Comparison of ENCODE assay signal across 8 cellular contexts in the genomic region with DNA sequence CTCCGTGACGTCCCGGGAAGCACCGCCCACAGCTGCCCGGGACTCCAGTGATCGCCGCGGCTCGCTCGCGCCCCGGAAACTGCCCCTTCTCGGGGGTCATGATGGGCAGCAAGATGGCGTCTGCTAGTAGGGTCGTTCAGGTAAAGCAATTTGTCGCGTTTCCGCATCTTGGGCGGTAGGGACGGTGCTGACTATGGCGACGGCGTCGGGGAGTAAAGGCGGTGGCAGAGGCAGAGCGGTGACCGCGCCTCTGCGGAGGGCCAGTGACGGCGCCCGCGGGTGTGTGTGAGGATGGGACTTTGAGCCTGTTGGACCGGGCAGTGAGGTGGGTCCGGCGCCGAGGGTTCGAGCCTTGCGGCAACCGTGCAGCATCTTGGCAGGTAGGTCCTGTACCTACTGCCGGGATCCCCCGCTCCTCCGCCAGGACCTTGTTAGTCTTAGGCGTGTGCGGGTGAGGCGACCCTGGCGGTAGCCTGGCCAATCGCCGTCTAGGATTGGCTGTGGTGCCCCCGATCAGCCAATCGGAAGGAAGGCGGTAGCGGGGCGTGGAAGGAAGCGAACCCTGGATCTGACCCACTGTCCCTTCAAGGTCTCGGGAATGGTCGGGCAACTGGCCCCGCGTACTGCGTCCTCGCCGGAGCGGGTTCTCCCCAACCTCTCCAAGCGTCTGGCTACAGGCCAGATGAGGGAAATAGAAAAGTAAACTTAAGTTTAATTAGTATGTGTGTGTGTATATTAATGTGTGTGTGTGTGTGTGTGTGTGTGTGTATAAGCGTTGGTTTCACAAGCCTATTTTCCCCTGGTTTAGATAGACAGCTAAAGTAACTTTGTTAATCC. TPM values are rescaled to one million over a fixed set of nuclear protein-coding genes. Genes with fewer than 3 reads are reported as not detected.
DNase-seq lines count a peak whose midpoint lies in the region; ATAC-seq, FAIRE-seq and TF ChIP-seq lines count a peak whose summit lies in the region.

No MANE protein-coding gene starts in this region.

- peak overlapping the region; percentile 78 to 90 (median 87) for H3K9ac ChIP-seq in BLaER1 treated with 17β-estradiol and CSF1 and Interleukin-3, amounts not matched to agents 10 nM and 100 nM
- peak overlapping the region; percentile 98 for H3K9ac ChIP-seq in HepG2 (ENCODE audit: insufficient read depth, low read depth, low read length)

- peak overlapping the region; percentile 96 for H3K4me3 Mint-ChIP-seq in activated CD4-positive, alpha-beta T cell treated with anti-CD3 and anti-CD28 coated beads, Interleukin-2, amount 10 ng/mL, durations not matched to agents 7 days and 5 days

- peak overlapping the region; percentile 63 to 92 (median 84); a peak in 21 of 22 replicates for H3K27ac ChIP-seq in BLaER1 treated with 17β-estradiol and CSF1 and Interleukin-3, amounts not matched to agents 10 nM and 100 nM
- peak overlapping the region; percentile 97 for H3K27ac ChIP-seq in HepG2 (ENCODE audit: extremely low read length, insufficient read depth, low read length)

- H2AFZ ChIP-seq in HepG2 (ENCODE audit: low read length): no peak overlapping the region

- TSS peak; percentile 67 for BruUV-seq in HepG2 (replicated peaks; lab: Mats Ljungman, UMichigan)

- peaks cover 0 to 10% (median 7%) of the 10 kb centered on the region in 11 experiments; a peak in 13 of 22 replicates for H3K9me3 ChIP-seq in BLaER1 treated with 17β-estradiol and CSF1 and Interleukin-3, amounts not matched to agents 10 nM and 100 nM (replicated peaks in 1 of 11)
- H3K9me3 ChIP-seq in HepG2 (ENCODE audit: low read length): no peaks in the 10 kb centered on the region

- peak; percentile 86 to 93 for TF ChIP-seq POLR2A in HepG2 (IDR thresholded peaks at IDR 0.05; ENCODE audit: insufficient read depth in 1 of 2, low read depth in 2 of 2, low read length in 2 of 2)

- H3K4me1 Mint-ChIP-seq in activated CD4-positive, alpha-beta T cell treated with anti-CD3 and anti-CD28 coated beads, Interleukin-2, amount 10 ng/mL, durations not matched to agents 7 days and 5 days: peaks cover 23% of the 10 kb centered on the region

- H3K4me3 ChIP-seq in BLaER1 treated with 17β-estradiol and CSF1 and Interleukin-3, amounts not matched to agents 10 nM and 100 nM: peak overlapping the region; percentile 69 to 98 (median 92)
- H3K4me3 ChIP-seq in HepG2 (replicated peaks in 1 of 3; ENCODE audit: insufficient read depth in 1 of 3, low read depth in 2 of 3, low read length in 3 of 3): peak overlapping the region; percentile 86 to 100 (median 97)

- H3K9me3 Mint-ChIP-seq in activated CD4-positive, alpha-beta T cell treated with anti-CD3 and anti-CD28 coated beads, Interleukin-2, amount 10 ng/mL, durations not matched to agents 7 days and 5 days: peaks cover 2% of the 10 kb centered on the region

- 0 out of 2 replicates have a peak, but pooled peaks have one; percentile 4 for TF ChIP-seq CTCF in HepG2 (CRISPR knock-in tag; IDR thresholded peaks at IDR 0.05)

- DNase-seq in GM19240 (ENCODE audit: insufficient read length, low spot score) (peak; percentile 71), NCI-H526 (lab: John Stamatoyannopoulos, UW) (peak; percentile 72 to 94), dedifferentiated amniotic fluid mesenchymal stem cell (ENCODE audit: extremely low spot score) (peak; percentile 85), HepG2 (ENCODE audit: low spot score) (peak; percentile 88)
- DNase-seq in activated CD4-positive, alpha-beta T cell treated with anti-CD3 and anti-CD28 coated beads, Interleukin-2, amount 10 ng/mL, durations not matched to agents 7 days and 5 days: peak; percentile 93
- peak; percentile 79 for DNase-seq in stimulated activated CD4-positive, alpha-beta T cell treated with anti-CD3 and anti-CD28 coated beads, Interleukin-4, amount 100 ng/mL, for 1 hour

- intact Hi-C loops in HepG2 (cut with micrococcal nuclease; ENCODE audit: unreplicated experiment): loop anchor here (5.0 kb wide), 1 partner anchor 126 kb away; the partner anchor contains the start of gene SLC30A5

- in situ Hi-C loops in HepG2 (cut with HindIII; ENCODE audit: extremely low pct_ligation_motif_present, low pct_unique_long_range_greater_than_20kb): no loop called here

- peaks cover 27% of the 10 kb centered on the region for H3K79me2 ChIP-seq in HepG2 (ENCODE audit: insufficient read depth, low read length)

- TF ChIP-seq RAD21 in HepG2 (CRISPR knock-in tag; IDR thresholded peaks at IDR 0.05): peak; percentile 41; the same call in 1 of the 2 replicates

- peaks cover 14 to 25% (median 21%) of the 10 kb centered on the region in 10 experiments for H3K4me1 ChIP-seq in BLaER1 treated with 17β-estradiol and CSF1 and Interleukin-3, amounts not matched to agents 10 nM and 100 nM
- peaks cover 68% of the 10 kb centered on the region for H3K4me1 ChIP-seq in HepG2 (ENCODE audit: insufficient read depth, low read length)

- peak overlapping the region; percentile 98 for H3K27ac Mint-ChIP-seq in activated CD4-positive, alpha-beta T cell treated with anti-CD3 and anti-CD28 coated beads, Interleukin-2, amount 10 ng/mL, durations not matched to agents 7 days and 5 days

- H3K4me2 ChIP-seq in BLaER1 treated with 17β-estradiol and CSF1 and Interleukin-3, amounts not matched to agents 10 nM and 100 nM: peak overlapping the region; percentile 57 to 92 (median 72)
- peak overlapping the region; percentile 71 for H3K4me2 ChIP-seq in HepG2 (ENCODE audit: low read depth, low read length)

- 1% methylated on average over 29 of the region's 65 CpGs for WGBS in HepG2 (ENCODE audit: low lambda C conversion rate)

- CTCF ChIA-PET in activated CD4-positive, alpha-beta T cell treated with anti-CD3 and anti-CD28 coated beads, Interleukin-2, amount 10 ng/mL, durations not matched to agents 7 days and 5 days (lab: Charles Lee): interaction anchor here (0.5 to 0.6 kb wide), 2 partner anchors 111 to 127 kb away, joined by 3 read pairs; no protein-coding TSS in a partner anchor
- CTCF ChIA-PET in HepG2 (lab: Yijun Ruan, JAX; ENCODE audit: low intra/inter-chr PET ratio, low total read pairs): no interaction called here

- POLR2A ChIA-PET in activated CD4-positive, alpha-beta T cell treated with anti-CD3 and anti-CD28 coated beads, Interleukin-2, amount 10 ng/mL, durations not matched to agents 7 days and 5 days (lab: Charles Lee): interaction anchor here (0.6 to 0.7 kb wide), 3 partner anchors 29 to 181 kb away, joined by 3 to 4 read pairs (median 3); no protein-coding TSS in a partner anchor
- POLR2A ChIA-PET in HepG2 (lab: Yijun Ruan, JAX): interaction anchor here (0.8 to 2.3 kb wide), 7 partner anchors 8 to 124 kb away, joined by 3 to 11 read pairs (median 5); partner anchors contain the start of genes CCDC125, CDK7, CENPH and SLC30A5

- no peaks in the 10 kb centered on the region for H3K27me3 ChIP-seq in BLaER1 treated with 17β-estradiol and CSF1 and Interleukin-3, amounts not matched to agents 10 nM and 100 nM
- no peaks in the 10 kb centered on the region; a peak in 1 of 5 replicates for H3K27me3 ChIP-seq in HepG2 (ENCODE audit: control insufficient read depth in 1 of 2, insufficient read depth in 2 of 2, low read length in 2 of 2)

- ATAC-seq in HG03457 (IDR thresholded peaks at IDR 0.05; ENCODE audit: unreplicated experiment) (peak; percentile 85), HepG2 (peak; percentile 96)

- peaks cover 7 to 33% (median 19%) of the 10 kb centered on the region in 11 experiments; a peak in 19 of 22 replicates for H3K36me3 ChIP-seq in BLaER1 treated with 17β-estradiol and CSF1 and Interleukin-3, amounts not matched to agents 10 nM and 100 nM
- no peaks in the 10 kb centered on the region for H3K36me3 ChIP-seq in HepG2 (replicated peaks in 1 of 2; ENCODE audit: control insufficient read depth in 1 of 2, insufficient read depth in 2 of 2, low read length in 2 of 2)

- TF ChIP-seq EP300 in HepG2 (IDR thresholded peaks at IDR 0.05; ENCODE audit: low read depth in 2 of 2, low read length in 2 of 2) (no peak; a peak in 1 of 4 replicates), HepG2 (CRISPR knock-in tag; IDR thresholded peaks at IDR 0.05; ENCODE audit: borderline replicate concordance) (peak; percentile 70)

- peak; percentile 85 for FAIRE-seq in HepG2 (lab: Jason Lieb, UNC)

- peaks cover 9% of the 10 kb centered on the region for H3K36me3 Mint-ChIP-seq in activated CD4-positive, alpha-beta T cell treated with anti-CD3 and anti-CD28 coated beads, Interleukin-2, amount 10 ng/mL, durations not matched to agents 7 days and 5 days (ENCODE audit: low read depth)

- H3K27me3 Mint-ChIP-seq in activated CD4-positive, alpha-beta T cell treated with anti-CD3 and anti-CD28 coated beads, Interleukin-2, amount 10 ng/mL, durations not matched to agents 7 days and 5 days: no peaks in the 10 kb centered on the region

- H4K20me1 ChIP-seq in BLaER1 treated with 17β-estradiol and CSF1 and Interleukin-3, amounts not matched to agents 10 nM and 100 nM: peaks cover 0 to 13% (median 6%) of the 10 kb centered on the region in 11 experiments; a peak in 8 of 22 replicates
- H4K20me1 ChIP-seq in HepG2 (ENCODE audit: insufficient read depth, low read length): no peaks in the 10 kb centered on the region

RNA-seq across cellular contexts. Expression of gene CDK7, which starts 16.7 kb away (rescaled TPM):
- total RNA-seq in activated CD4-positive, alpha-beta T cell treated with anti-CD3 and anti-CD28 coated beads, Interleukin-2, amount 10 ng/mL, durations not matched to agents 7 days and 5 days: 10 to 100 TPM; 24.3 to 29.1 TPM
- total RNA-seq in HepG2 (2016; rRNA removed; fragmentation: Illumina TruSeq; extraction: Trizol): 54.9 and 78.8 TPM in 2 replicates
- 32.2 and 37.7 TPM in 2 replicates for total RNA-seq in HepG2 (2016; cell fraction: cytosol; rRNA removed; fragmentation: Illumina TruSeq; extraction: Trizol; ENCODE audit: low read depth)
- 53.0 and 81.8 TPM in 2 replicates for total RNA-seq in HepG2 (2016; cell fraction: insoluble cytoplasmic fraction; rRNA removed; fragmentation: Illumina TruSeq; extraction: Trizol)
- total RNA-seq in HepG2 (2016; cell fraction: membrane; rRNA removed; fragmentation: Illumina TruSeq; extraction: Trizol): 48.1 and 56.0 TPM in 2 replicates
- 30.4 and 37.6 TPM in 2 replicates for total RNA-seq in HepG2 (2016; cell fraction: nucleus; rRNA removed; fragmentation: Illumina TruSeq; extraction: Trizol)
- 30.4 and 41.2 TPM in 2 replicates for polyA plus RNA-seq in HepG2 (2011; rRNA removed)
- 20.7 and 26.4 TPM in 2 replicates for polyA plus RNA-seq in HepG2 (2011; cell fraction: cytosol; rRNA removed)
- 9.9 TPM in 2 replicates for polyA plus RNA-seq in HepG2 (2011; cell fraction: nucleus; rRNA removed)
- 29.6 and 42.5 TPM in 2 replicates for polyA plus RNA-seq in HepG2 (2012)
- polyA plus RNA-seq in HepG2 (2016; cell fraction: cytosol; fragmentation: Illumina TruSeq; extraction: Trizol; ENCODE audit: low read depth): 21.6 and 21.8 TPM in 2 replicates
- 72.3 and 79.1 TPM in 2 replicates for polyA plus RNA-seq in HepG2 (2016; cell fraction: insoluble cytoplasmic fraction; fragmentation: Illumina TruSeq; extraction: Trizol; ENCODE audit: low read depth)
- 39.9 and 41.7 TPM in 2 replicates for polyA plus RNA-seq in HepG2 (2016; cell fraction: membrane; fragmentation: Illumina TruSeq; extraction: Trizol; ENCODE audit: low read depth)
- polyA plus RNA-seq in HepG2 (2016; cell fraction: nucleus; fragmentation: Illumina TruSeq; extraction: Trizol; ENCODE audit: insufficient read depth, low read depth): 35.7 and 38.8 TPM in 2 replicates
- polyA minus RNA-seq in HepG2 (2011; rRNA and poly(A)+ RNA removed; ENCODE audit: low replicate concordance): 34.1 and 42.0 TPM in 2 replicates
- 42.0 and 44.9 TPM in 2 replicates for polyA minus RNA-seq in HepG2 (2011; cell fraction: cytosol; rRNA and poly(A)+ RNA removed)
- 73.0 and 139 TPM in 2 replicates for polyA minus RNA-seq in HepG2 (2011; cell fraction: nucleus; rRNA and poly(A)+ RNA removed)

RNA-seq across cellular contexts. Expression of gene CENPH, which starts 28.6 kb away (rescaled TPM):
- total RNA-seq in activated CD4-positive, alpha-beta T cell treated with anti-CD3 and anti-CD28 coated beads, Interleukin-2, amount 10 ng/mL, durations not matched to agents 7 days and 5 days: 10 to 100 TPM; 40.0 to 42.6 TPM
- 28.8 and 36.2 TPM in 2 replicates for total RNA-seq in HepG2 (2016; rRNA removed; fragmentation: Illumina TruSeq; extraction: Trizol)
- total RNA-seq in HepG2 (2016; cell fraction: cytosol; rRNA removed; fragmentation: Illumina TruSeq; extraction: Trizol; ENCODE audit: low read depth): 7.6 and 8.2 TPM in 2 replicates
- total RNA-seq in HepG2 (2016; cell fraction: insoluble cytoplasmic fraction; rRNA removed; fragmentation: Illumina TruSeq; extraction: Trizol): 29.6 and 43.8 TPM in 2 replicates
- total RNA-seq in HepG2 (2016; cell fraction: membrane; rRNA removed; fragmentation: Illumina TruSeq; extraction: Trizol): 18.3 and 23.9 TPM in 2 replicates
- 12.7 and 14.4 TPM in 2 replicates for total RNA-seq in HepG2 (2016; cell fraction: nucleus; rRNA removed; fragmentation: Illumina TruSeq; extraction: Trizol)
- 7.3 and 11.2 TPM in 2 replicates for polyA plus RNA-seq in HepG2 (2011; rRNA removed)
- 7.0 and 7.1 TPM in 2 replicates for polyA plus RNA-seq in HepG2 (2011; cell fraction: cytosol; rRNA removed)
- 1.8 TPM in 2 replicates for polyA plus RNA-seq in HepG2 (2011; cell fraction: nucleus; rRNA removed)
- polyA plus RNA-seq in HepG2 (2012): 7.0 and 16.8 TPM in 2 replicates
- 8.8 and 9.8 TPM in 2 replicates for polyA plus RNA-seq in HepG2 (2016; cell fraction: cytosol; fragmentation: Illumina TruSeq; extraction: Trizol; ENCODE audit: low read depth)
- polyA plus RNA-seq in HepG2 (2016; cell fraction: insoluble cytoplasmic fraction; fragmentation: Illumina TruSeq; extraction: Trizol; ENCODE audit: low read depth): 34.9 and 35.8 TPM in 2 replicates
- 20.4 and 21.2 TPM in 2 replicates for polyA plus RNA-seq in HepG2 (2016; cell fraction: membrane; fragmentation: Illumina TruSeq; extraction: Trizol; ENCODE audit: low read depth)
- 16.7 and 21.1 TPM in 2 replicates for polyA plus RNA-seq in HepG2 (2016; cell fraction: nucleus; fragmentation: Illumina TruSeq; extraction: Trizol; ENCODE audit: insufficient read depth, low read depth)
- 4.7 and 5.8 TPM in 2 replicates for polyA minus RNA-seq in HepG2 (2011; rRNA and poly(A)+ RNA removed; ENCODE audit: low replicate concordance)
- 6.0 TPM in 2 replicates for polyA minus RNA-seq in HepG2 (2011; cell fraction: cytosol; rRNA and poly(A)+ RNA removed)
- 4.1 TPM in 2 replicates for polyA minus RNA-seq in HepG2 (2011; cell fraction: nucleus; rRNA and poly(A)+ RNA removed)

RNA-seq across cellular contexts. Expression of gene CCNB1, which starts 51.0 kb away (rescaled TPM):
- 100 to 1,000 TPM; 175 to 182 TPM for total RNA-seq in activated CD4-positive, alpha-beta T cell treated with anti-CD3 and anti-CD28 coated beads, Interleukin-2, amount 10 ng/mL, durations not matched to agents 7 days and 5 days
- 316 and 431 TPM in 2 replicates for total RNA-seq in HepG2 (2016; rRNA removed; fragmentation: Illumina TruSeq; extraction: Trizol)
- total RNA-seq in HepG2 (2016; cell fraction: cytosol; rRNA removed; fragmentation: Illumina TruSeq; extraction: Trizol; ENCODE audit: low read depth): 111 and 125 TPM in 2 replicates
- 314 and 447 TPM in 2 replicates for total RNA-seq in HepG2 (2016; cell fraction: insoluble cytoplasmic fraction; rRNA removed; fragmentation: Illumina TruSeq; extraction: Trizol)
- total RNA-seq in HepG2 (2016; cell fraction: membrane; rRNA removed; fragmentation: Illumina TruSeq; extraction: Trizol): 71.3 and 78.4 TPM in 2 replicates
- total RNA-seq in HepG2 (2016; cell fraction: nucleus; rRNA removed; fragmentation: Illumina TruSeq; extraction: Trizol): 134 and 154 TPM in 2 replicates
- 49.6 and 82.3 TPM in 2 replicates for polyA plus RNA-seq in HepG2 (2011; rRNA removed)
- polyA plus RNA-seq in HepG2 (2011; cell fraction: cytosol; rRNA removed): 44.1 and 47.1 TPM in 2 replicates
- polyA plus RNA-seq in HepG2 (2011; cell fraction: nucleus; rRNA removed): 22.6 and 25.0 TPM in 2 replicates
- polyA plus RNA-seq in HepG2 (2012): 34.4 and 107 TPM in 2 replicates
- 21.5 and 26.2 TPM in 2 replicates for polyA plus RNA-seq in HepG2 (2016; cell fraction: cytosol; fragmentation: Illumina TruSeq; extraction: Trizol; ENCODE audit: low read depth)
- polyA plus RNA-seq in HepG2 (2016; cell fraction: insoluble cytoplasmic fraction; fragmentation: Illumina TruSeq; extraction: Trizol; ENCODE audit: low read depth): 336 and 356 TPM in 2 replicates
- polyA plus RNA-seq in HepG2 (2016; cell fraction: membrane; fragmentation: Illumina TruSeq; extraction: Trizol; ENCODE audit: low read depth): 23.1 and 31.9 TPM in 2 replicates
- polyA plus RNA-seq in HepG2 (2016; cell fraction: nucleus; fragmentation: Illumina TruSeq; extraction: Trizol; ENCODE audit: insufficient read depth, low read depth): 188 TPM in 2 replicates
- polyA minus RNA-seq in HepG2 (2011; rRNA and poly(A)+ RNA removed; ENCODE audit: low replicate concordance): 26.9 and 102 TPM in 2 replicates
- polyA minus RNA-seq in HepG2 (2011; cell fraction: cytosol; rRNA and poly(A)+ RNA removed): 31.3 and 37.6 TPM in 2 replicates
- polyA minus RNA-seq in HepG2 (2011; cell fraction: nucleus; rRNA and poly(A)+ RNA removed): 24.5 and 29.0 TPM in 2 replicates

Comparison
In these comparisons a context has a peak if more than half of its experiments do, and no peak if none do; other contexts are left out.
1. Peak in every context shown above with its lines: DNase-seq, ATAC-seq, H3K4me3 ChIP-seq and H3K27ac ChIP-seq.